ENCODE assay signal across 13 cellular contexts in genomic region chr1:156765664-156766063, GRCh38. TPM values are rescaled to one million over a fixed set of nuclear protein-coding genes. Genes with fewer than 3 reads are reported as not detected.
DNase-seq lines count a peak whose midpoint lies in the region; ATAC-seq, FAIRE-seq and TF ChIP-seq lines count a peak whose summit lies in the region.
"Had no signal": no experiment of that assay in that cellular context is flagged by ENCODE, and none has a peak within 500 bp of the region (broad histone marks: within the 10 kb centered on the region; RNA-seq: fewer than 3 reads in every experiment).

No MANE protein-coding gene starts in this region.

- 93% methylated on average over 5 of the region's 5 CpGs for WGBS in GM12878 (ENCODE audit: insufficient coverage, insufficient replicate concordance, low lambda C conversion rate, missing lambda C conversion rate)

- peaks cover 33 to 37% (median 35%) of the 10 kb centered on the region in 10 experiments for H3K4me1 ChIP-seq in BLaER1 treated with 17β-estradiol and CSF1 and Interleukin-3, amounts not matched to agents 10 nM and 100 nM
- H3K4me1 ChIP-seq in Karpas-422 (ENCODE audit: low read length) (peaks cover 24% of the 10 kb centered on the region), GM12878 (ENCODE audit: control insufficient read depth, insufficient read depth, low read length) (no peaks in the 10 kb centered on the region), neural progenitor cell (peaks cover 26% of the 10 kb centered on the region)

- ATAC-seq in GM12878 (no peak), HG02938 (IDR thresholded peaks at IDR 0.05; ENCODE audit: unreplicated experiment) (no peak)
- ATAC-seq: T-helper 17 cell had no signal

- peaks cover 3% of the 10 kb centered on the region for H3K36me3 Mint-ChIP-seq in neural progenitor cell

- no peaks in the 10 kb centered on the region for H3K9me3 Mint-ChIP-seq in neural progenitor cell

- H3K27me3 Mint-ChIP-seq in neural progenitor cell (ENCODE audit: insufficient read depth, low read depth), result no peaks in the 10 kb centered on the region
- H3K27me3 Mint-ChIP-seq: T-helper 17 cell had no signal

- peaks cover 3 to 27% (median 20%) of the 10 kb centered on the region in 11 experiments; a peak in 14 of 22 replicates for H4K20me1 ChIP-seq in BLaER1 treated with 17β-estradiol and CSF1 and Interleukin-3, amounts not matched to agents 10 nM and 100 nM
- H4K20me1 ChIP-seq in Karpas-422 (ENCODE audit: insufficient read depth, low read depth, low read length), result peaks cover 7% of the 10 kb centered on the region; the same call in 1 of the 2 replicates
- no peaks in the 10 kb centered on the region for H4K20me1 ChIP-seq in GM12878 (ENCODE audit: control insufficient read depth, insufficient read depth)
- peaks cover 27% of the 10 kb centered on the region for H4K20me1 ChIP-seq in neural progenitor cell (ENCODE audit: low read depth)

- H3K9me2 ChIP-seq in Karpas-422 (replicated peaks; ENCODE audit: insufficient read depth, low read length), result no peaks in the 10 kb centered on the region

- peaks cover 22% of the 10 kb centered on the region for H3K4me1 Mint-ChIP-seq in neural progenitor cell

- no peak for TF ChIP-seq CTCF in GM12878 (IDR thresholded peaks at IDR 0.05 in 2 of 3, conservative IDR thresholded peaks at IDR 0.05 in 1 of 3; ENCODE audit: control insufficient read depth in 2 of 3, extremely low read depth in 1 of 3, insufficient read depth in 1 of 3, low read depth in 3 of 3, low read length in 3 of 3)
- no peak for TF ChIP-seq CTCF in neural progenitor cell (IDR thresholded peaks at IDR 0.05)

- intact Hi-C loops in GM12878 (cut with micrococcal nuclease; ENCODE audit: unreplicated experiment), result loop anchor here (5.0 kb wide), 1 partner anchor 263 kb away; the partner anchor contains the start of gene MEF2D
- intact Hi-C loops in head of caudate nucleus (cut with DNase I), result loop anchor here (2.0 kb wide), 1 partner anchor 15 kb away; the partner anchor contains the start of gene HDGF

- SMC1A ChIA-PET in GM12878 (lab: Charles Lee; ENCODE audit: uncharacterized antibody, unreplicated experiment), result interaction anchor here (0.6 to 11.8 kb wide), 6 partner anchors 9 to 125 kb away, joined by 3 to 108 read pairs (median 16); partner anchors contain the start of genes HDGF, ISG20L2, METTL25B and MRPL24

- peak overlapping the region; percentile 80 to 99 (median 95); a peak in 21 of 22 replicates for H3K9ac ChIP-seq in BLaER1 treated with 17β-estradiol and CSF1 and Interleukin-3, amounts not matched to agents 10 nM and 100 nM
- H3K9ac ChIP-seq in Karpas-422 (ENCODE audit: low read length) (peak overlapping the region; percentile 87), GM12878 (ENCODE audit: control insufficient read depth, insufficient read depth, low read length) (peak overlapping the region; percentile 92; the same call in 1 of the 2 replicates), neural progenitor cell (no peak overlapping the region)

- no peaks in the 10 kb centered on the region for H3K9me3 ChIP-seq in BLaER1 treated with 17β-estradiol and CSF1 and Interleukin-3, amounts not matched to agents 10 nM and 100 nM (replicated peaks in 1 of 11)
- H3K9me3 ChIP-seq in Karpas-422 (ENCODE audit: low read length) (no peaks in the 10 kb centered on the region), GM12878 (replicated peaks; ENCODE audit: control insufficient read depth, insufficient read depth, low read length) (no peaks in the 10 kb centered on the region), neural progenitor cell (ENCODE audit: low read depth) (no peaks in the 10 kb centered on the region)
- H3K9me3 ChIP-seq: sigmoid colon had no signal

- CTCF ChIA-PET in GM12878 (lab: Yijun Ruan, JAX), result interaction anchor here (4.2 to 9.6 kb wide), 3 partner anchors 10 to 39 kb away, joined by 17 to 152 read pairs (median 22); partner anchors contain the start of genes HDGF, ISG20L2 and METTL25B

- RAD21 ChIA-PET in GM12878 (lab: Charles Lee; ENCODE audit: unreplicated experiment), result interaction anchor here (3.9 to 5.0 kb wide), 3 partner anchors 14 to 39 kb away, joined by 31 to 59 read pairs (median 49); partner anchors contain the start of genes HDGF, ISG20L2, METTL25B and MRPL24

- POLR2A ChIA-PET in GM12878 (lab: Charles Lee), result interaction anchor here (0.6 to 6.9 kb wide), 5 partner anchors 9 to 90 kb away, joined by 3 to 71 read pairs (median 3); partner anchors contain the start of genes ISG20L2, METTL25B and MRPL24

- H3K27ac ChIP-seq in BLaER1 treated with 17β-estradiol and CSF1 and Interleukin-3, amounts not matched to agents 10 nM and 100 nM, result peak overlapping the region in 9 of 11 experiments; percentile 75 to 98 (median 94); a peak in 14 of 22 replicates
- H3K27ac ChIP-seq in Karpas-422 (ENCODE audit: low read length) (peak overlapping the region; percentile 40; the same call in 1 of the 2 replicates), GM12878 (ENCODE audit: control insufficient read depth, insufficient read depth) (no peak overlapping the region), neural progenitor cell (no peak overlapping the region)

- peak overlapping the region in 6 of 10 experiments; percentile 65 to 96 (median 81); a peak in 8 of 20 replicates for H3K4me3 ChIP-seq in BLaER1 treated with 17β-estradiol and CSF1 and Interleukin-3, amounts not matched to agents 10 nM and 100 nM
- H3K4me3 ChIP-seq in Karpas-422 (ENCODE audit: low read length), result peak overlapping the region; percentile 86
- peak overlapping the region; percentile 87 for H3K4me3 ChIP-seq in GM12878
- H3K4me3 ChIP-seq in neural progenitor cell, result peak overlapping the region; percentile 66

- peaks cover 9% of the 10 kb centered on the region for H3F3A ChIP-seq in neural progenitor cell (ENCODE audit: low read depth)

- H3K27ac Mint-ChIP-seq in neural progenitor cell, result no peak overlapping the region
- H3K27ac Mint-ChIP-seq: T-helper 17 cell had no signal

- H3K79me2 ChIP-seq in Karpas-422 (ENCODE audit: low read length) (peaks cover 47% of the 10 kb centered on the region), GM12878 (ENCODE audit: control insufficient read depth, insufficient read depth, low read length) (peaks cover 41% of the 10 kb centered on the region), neural progenitor cell (ENCODE audit: low read depth) (peaks cover 43% of the 10 kb centered on the region)

- FAIRE-seq in GM12878 (lab: Jason Lieb, UNC), result peak; percentile 61
- FAIRE-seq: GM19239 had no signal

- no peak for TF ChIP-seq EP300 in GM12878 (IDR thresholded peaks at IDR 0.05; ENCODE audit: borderline replicate concordance in 1 of 2, control insufficient read depth in 1 of 2, low read depth in 2 of 2, low read length in 2 of 2)

- H3K27me3 ChIP-seq in BLaER1 treated with 17β-estradiol and CSF1 and Interleukin-3, amounts not matched to agents 10 nM and 100 nM, result no peaks in the 10 kb centered on the region
- H3K27me3 ChIP-seq in Karpas-422 (ENCODE audit: low read length) (no peaks in the 10 kb centered on the region), GM12878 (replicated peaks in 1 of 2; ENCODE audit: control insufficient read depth in 2 of 2, insufficient read depth in 2 of 2, low read length in 1 of 2) (no peaks in the 10 kb centered on the region), neural progenitor cell (no peaks in the 10 kb centered on the region)
- H3K27me3 ChIP-seq: sigmoid colon had no signal

- no peak for TF ChIP-seq RAD21 in GM12878 (IDR thresholded peaks at IDR 0.05; ENCODE audit: insufficient read depth, low read depth, low read length)

- H3K4me3 Mint-ChIP-seq in neural progenitor cell, result no peak overlapping the region
- H3K4me3 Mint-ChIP-seq: T-helper 17 cell had no signal

- H3K36me3 ChIP-seq in BLaER1 treated with 17β-estradiol and CSF1 and Interleukin-3, amounts not matched to agents 10 nM and 100 nM, result peaks cover 7 to 14% (median 11%) of the 10 kb centered on the region in 11 experiments
- H3K36me3 ChIP-seq in Karpas-422 (ENCODE audit: insufficient read depth, low read length) (peaks cover 3% of the 10 kb centered on the region; the same call in 1 of the 2 replicates), GM12878 (ENCODE audit: control insufficient read depth in 2 of 2, insufficient read depth in 2 of 2, low read length in 1 of 2) (peaks cover 0 to 3% of the 10 kb centered on the region in 2 experiments; a peak in 1 of 4 replicates), neural progenitor cell (no peaks in the 10 kb centered on the region)

- no peak for TF ChIP-seq POLR2A in GM12878 (IDR thresholded peaks at IDR 0.05; ENCODE audit: low read depth, low read length)

- no TSS peak for BruUV-seq in GM12878 (replicated peaks; lab: Mats Ljungman, UMichigan)

- H2AFZ ChIP-seq in Karpas-422 (ENCODE audit: low read length) (peak overlapping the region; percentile 51), GM12878 (ENCODE audit: control insufficient read depth, low read depth, low read length) (no peak overlapping the region), neural progenitor cell (replicated peaks) (no peak overlapping the region)

- H3K4me2 ChIP-seq in BLaER1 treated with 17β-estradiol and CSF1 and Interleukin-3, amounts not matched to agents 10 nM and 100 nM, result peak overlapping the region; percentile 87 to 98 (median 93)
- H3K4me2 ChIP-seq in Karpas-422 (ENCODE audit: low read depth, low read length, poor library complexity, severe bottlenecking), result peak overlapping the region; percentile 92
- peak overlapping the region; percentile 99 for H3K4me2 ChIP-seq in GM12878 (ENCODE audit: control insufficient read depth, insufficient read depth)
- H3K4me2 ChIP-seq in neural progenitor cell, result peak overlapping the region; percentile 92

- DNase-seq in Karpas-422, result no peak
- DNase-seq in GM12878 (ENCODE audit: low read depth, low spot score), result no peak
- DNase-seq in neural progenitor cell (ENCODE audit: low spot score), result no peak
- DNase-seq in head of caudate nucleus, result no peak
- DNase-seq in germinal center (ENCODE audit: low spot score), result no peak
- DNase-seq in NCI-H69 (lab: John Stamatoyannopoulos, UW), result no peak
- DNase-seq: NCI-H1105, NCI-H748 treated with DMSO at 0.1 percent for 48 hours, T-helper 17 cell had no signal

- in situ Hi-C loops in GM12878 (cut with MboI), result no loop called here

RNA-seq across cellular contexts. Expression of gene PRCC, which starts 1.7 kb away (rescaled TPM):
- total RNA-seq in Karpas-422 (2014; rRNA removed; shearing (Covaris generic); ENCODE audit: low replicate concordance), result 39.6 and 50.0 TPM in 2 replicates
- 41.6 and 44.9 TPM in 2 replicates for total RNA-seq in GM12878 (2013; cell fraction: nucleolus; rRNA removed)
- 79.6 and 92.2 TPM in 2 replicates for total RNA-seq in GM12878 (2014; rRNA removed)
- 34.0 and 36.0 TPM in 2 replicates for total RNA-seq in GM12878 (2014; rRNA removed; fragmentation: Illumina TruSeq; extraction: Trizol)
- total RNA-seq in GM12878 (2021), result 78.3 and 87.5 TPM in 2 replicates
- polyA plus RNA-seq in GM12878 (2011; ENCODE audit: low read depth), result 47.3 TPM
- polyA plus RNA-seq in GM12878 (2011; rRNA removed), result 29.2 and 52.8 TPM in 2 replicates
- 88.4 and 93.1 TPM in 2 replicates for polyA plus RNA-seq in GM12878 (2011; cell fraction: cytosol; rRNA removed)
- polyA plus RNA-seq in GM12878 (2011; cell fraction: nucleus; rRNA removed), result 48.7 and 57.5 TPM in 2 replicates
- polyA plus RNA-seq in GM12878 (2012), result 53.5 and 59.4 TPM in 2 replicates
- 121 and 132 TPM in 2 replicates for polyA plus RNA-seq in GM12878 (2014; fragmentation: Illumina TruSeq; extraction: Trizol)
- polyA plus RNA-seq in GM12878 (2014; fragmentation: Nextera tagmentation; extraction: Ambion mirVana), result 10 to 100 TPM; 23.8 to 30.1 TPM
- polyA plus RNA-seq in GM12878 (2014; rRNA removed), result 52.6 and 56.6 TPM in 2 replicates
- 10 to 100 TPM; 73.5 to 77.2 TPM for polyA plus RNA-seq in GM12878 (2016; fragmentation: Nextera tagmentation; extraction: Ambion mirVana)
- polyA minus RNA-seq in GM12878 (2011; rRNA and poly(A)+ RNA removed), result 60.8 and 108 TPM in 2 replicates
- 32.9 and 54.4 TPM in 2 replicates for polyA minus RNA-seq in GM12878 (2011; cell fraction: cytosol; rRNA and poly(A)+ RNA removed)
- polyA minus RNA-seq in GM12878 (2011; cell fraction: nucleus; rRNA and poly(A)+ RNA removed), result 18.6 and 34.4 TPM in 2 replicates
- total RNA-seq in neural progenitor cell (ENCODE audit: low replicate concordance), result 30.1 and 43.1 TPM in 2 replicates

RNA-seq across cellular contexts. Expression of gene HDGF, which starts 14.2 kb away (rescaled TPM):
- total RNA-seq in Karpas-422 (2014; rRNA removed; shearing (Covaris generic); ENCODE audit: low replicate concordance), result 191 and 237 TPM in 2 replicates
- total RNA-seq in GM12878 (2013; cell fraction: nucleolus; rRNA removed), result 39.3 and 39.8 TPM in 2 replicates
- 237 and 258 TPM in 2 replicates for total RNA-seq in GM12878 (2014; rRNA removed)
- 267 and 277 TPM in 2 replicates for total RNA-seq in GM12878 (2014; rRNA removed; fragmentation: Illumina TruSeq; extraction: Trizol)
- 261 and 271 TPM in 2 replicates for total RNA-seq in GM12878 (2021)
- 91.5 TPM for polyA plus RNA-seq in GM12878 (2011; ENCODE audit: low read depth)
- polyA plus RNA-seq in GM12878 (2011; rRNA removed), result 200 and 203 TPM in 2 replicates
- 144 and 155 TPM in 2 replicates for polyA plus RNA-seq in GM12878 (2011; cell fraction: cytosol; rRNA removed)
- 134 and 144 TPM in 2 replicates for polyA plus RNA-seq in GM12878 (2011; cell fraction: nucleus; rRNA removed)
- polyA plus RNA-seq in GM12878 (2012), result 118 and 127 TPM in 2 replicates
- polyA plus RNA-seq in GM12878 (2014; fragmentation: Illumina TruSeq; extraction: Trizol), result 372 and 388 TPM in 2 replicates
- polyA plus RNA-seq in GM12878 (2014; fragmentation: Nextera tagmentation; extraction: Ambion mirVana), result 10 to 100 TPM; 28.3 to 65.9 TPM
- polyA plus RNA-seq in GM12878 (2014; rRNA removed), result 217 and 223 TPM in 2 replicates
- 10 to 100 TPM; 45.1 to 81.9 TPM for polyA plus RNA-seq in GM12878 (2016; fragmentation: Nextera tagmentation; extraction: Ambion mirVana)
- polyA minus RNA-seq in GM12878 (2011; rRNA and poly(A)+ RNA removed), result 62.2 and 108 TPM in 2 replicates
- 51.7 and 58.8 TPM in 2 replicates for polyA minus RNA-seq in GM12878 (2011; cell fraction: cytosol; rRNA and poly(A)+ RNA removed)
- polyA minus RNA-seq in GM12878 (2011; cell fraction: nucleus; rRNA and poly(A)+ RNA removed), result 25.5 and 37.3 TPM in 2 replicates
- total RNA-seq in neural progenitor cell (ENCODE audit: low replicate concordance), result 246 and 366 TPM in 2 replicates

RNA-seq across cellular contexts. Expression of gene MRPL24, which starts 24.8 kb away (rescaled TPM):
- total RNA-seq in Karpas-422 (2014; rRNA removed; shearing (Covaris generic); ENCODE audit: low replicate concordance), result 102 and 113 TPM in 2 replicates
- 2.3 and 4.3 TPM in 2 replicates for total RNA-seq in GM12878 (2013; cell fraction: nucleolus; rRNA removed)
- total RNA-seq in GM12878 (2014; rRNA removed) (131 and 135 TPM in 2 replicates), GM12878 (2014; rRNA removed; fragmentation: Illumina TruSeq; extraction: Trizol) (119 and 120 TPM in 2 replicates), GM12878 (2021) (87.4 and 104 TPM in 2 replicates), neural progenitor cell (ENCODE audit: low replicate concordance) (21.4 and 24.7 TPM in 2 replicates)
- 66.1 TPM for polyA plus RNA-seq in GM12878 (2011; ENCODE audit: low read depth)
- polyA plus RNA-seq in GM12878 (2011; rRNA removed) (84.8 and 98.9 TPM in 2 replicates), GM12878 (2014; fragmentation: Illumina TruSeq; extraction: Trizol) (172 and 173 TPM in 2 replicates), GM12878 (2014; fragmentation: Nextera tagmentation; extraction: Ambion mirVana) (100 to 1,000 TPM; 245 to 269 TPM), GM12878 (2014; rRNA removed) (154 and 180 TPM in 2 replicates), GM12878 (2016; fragmentation: Nextera tagmentation; extraction: Ambion mirVana) (100 to 1,000 TPM; 132 to 136 TPM)
- polyA plus RNA-seq in GM12878 (2011; cell fraction: cytosol; rRNA removed), result 86.3 and 90.5 TPM in 2 replicates
- 51.7 and 59.4 TPM in 2 replicates for polyA plus RNA-seq in GM12878 (2011; cell fraction: nucleus; rRNA removed)
- 73.5 and 76.5 TPM in 2 replicates for polyA plus RNA-seq in GM12878 (2012)
- polyA minus RNA-seq in GM12878 (2011; rRNA and poly(A)+ RNA removed), result 43.6 and 44.0 TPM in 2 replicates
- polyA minus RNA-seq in GM12878 (2011; cell fraction: cytosol; rRNA and poly(A)+ RNA removed), result 11.8 and 22.1 TPM in 2 replicates
- 9.6 and 13.0 TPM in 2 replicates for polyA minus RNA-seq in GM12878 (2011; cell fraction: nucleus; rRNA and poly(A)+ RNA removed)

RNA-seq across cellular contexts. Expression of gene ISG20L2, which starts 37.1 kb away (rescaled TPM):
- total RNA-seq in Karpas-422 (2014; rRNA removed; shearing (Covaris generic); ENCODE audit: low replicate concordance), result 17.9 and 18.4 TPM in 2 replicates
- total RNA-seq in GM12878 (2013; cell fraction: nucleolus; rRNA removed), result 36.3 and 40.0 TPM in 2 replicates
- 42.1 and 44.8 TPM in 2 replicates for total RNA-seq in GM12878 (2014; rRNA removed)
- total RNA-seq in GM12878 (2014; rRNA removed; fragmentation: Illumina TruSeq; extraction: Trizol), result 49.2 and 55.7 TPM in 2 replicates
- 40.0 and 48.3 TPM in 2 replicates for total RNA-seq in GM12878 (2021)
- 17.6 TPM for polyA plus RNA-seq in GM12878 (2011; ENCODE audit: low read depth)
- polyA plus RNA-seq in GM12878 (2011; rRNA removed), result 43.9 and 55.3 TPM in 2 replicates
- 51.6 and 54.0 TPM in 2 replicates for polyA plus RNA-seq in GM12878 (2011; cell fraction: cytosol; rRNA removed)
- polyA plus RNA-seq in GM12878 (2011; cell fraction: nucleus; rRNA removed), result 18.7 and 24.4 TPM in 2 replicates
- 26.9 and 27.9 TPM in 2 replicates for polyA plus RNA-seq in GM12878 (2012)
- polyA plus RNA-seq in GM12878 (2014; fragmentation: Illumina TruSeq; extraction: Trizol), result 111 and 112 TPM in 2 replicates
- polyA plus RNA-seq in GM12878 (2014; fragmentation: Nextera tagmentation; extraction: Ambion mirVana), result 10 to 100 TPM; 16.4 to 26.1 TPM
- 49.2 and 56.2 TPM in 2 replicates for polyA plus RNA-seq in GM12878 (2014; rRNA removed)
- 10 to 100 TPM; 45.5 to 47.7 TPM for polyA plus RNA-seq in GM12878 (2016; fragmentation: Nextera tagmentation; extraction: Ambion mirVana)
- polyA minus RNA-seq in GM12878 (2011; rRNA and poly(A)+ RNA removed), result 48.7 and 57.9 TPM in 2 replicates
- 14.0 and 14.8 TPM in 2 replicates for polyA minus RNA-seq in GM12878 (2011; cell fraction: cytosol; rRNA and poly(A)+ RNA removed)
- 29.0 and 51.5 TPM in 2 replicates for polyA minus RNA-seq in GM12878 (2011; cell fraction: nucleus; rRNA and poly(A)+ RNA removed)
- total RNA-seq in neural progenitor cell (ENCODE audit: low replicate concordance), result 17.4 and 23.7 TPM in 2 replicates

RNA-seq across cellular contexts. Expression of gene METTL25B, which starts 37.4 kb away (rescaled TPM):
- total RNA-seq in Karpas-422 (2014; rRNA removed; shearing (Covaris generic); ENCODE audit: low replicate concordance), result 22.8 and 26.5 TPM in 2 replicates
- total RNA-seq in GM12878 (2013; cell fraction: nucleolus; rRNA removed), result 26.5 and 31.8 TPM in 2 replicates
- total RNA-seq in GM12878 (2014; rRNA removed), result 19.8 and 22.0 TPM in 2 replicates
- 12.7 and 13.6 TPM in 2 replicates for total RNA-seq in GM12878 (2014; rRNA removed; fragmentation: Illumina TruSeq; extraction: Trizol)
- total RNA-seq in GM12878 (2021), result 22.2 and 25.2 TPM in 2 replicates
- 12.3 TPM for polyA plus RNA-seq in GM12878 (2011; ENCODE audit: low read depth)
- 10.3 and 15.2 TPM in 2 replicates for polyA plus RNA-seq in GM12878 (2011; rRNA removed)
- 18.7 and 22.6 TPM in 2 replicates for polyA plus RNA-seq in GM12878 (2011; cell fraction: cytosol; rRNA removed)
- 39.4 and 44.7 TPM in 2 replicates for polyA plus RNA-seq in GM12878 (2011; cell fraction: nucleus; rRNA removed)
- 19.4 and 23.9 TPM in 2 replicates for polyA plus RNA-seq in GM12878 (2012)
- 11.8 and 14.4 TPM in 2 replicates for polyA plus RNA-seq in GM12878 (2014; fragmentation: Illumina TruSeq; extraction: Trizol)
- polyA plus RNA-seq in GM12878 (2014; fragmentation: Nextera tagmentation; extraction: Ambion mirVana), result 1 to 10 TPM; 5.9 to 8.6 TPM
- polyA plus RNA-seq in GM12878 (2014; rRNA removed), result 23.5 and 25.7 TPM in 2 replicates
- 10 to 100 TPM; 11.7 to 12.2 TPM for polyA plus RNA-seq in GM12878 (2016; fragmentation: Nextera tagmentation; extraction: Ambion mirVana)
- polyA minus RNA-seq in GM12878 (2011; rRNA and poly(A)+ RNA removed), result 10.2 and 16.9 TPM in 2 replicates
- 4.0 and 6.3 TPM in 2 replicates for polyA minus RNA-seq in GM12878 (2011; cell fraction: cytosol; rRNA and poly(A)+ RNA removed)
- polyA minus RNA-seq in GM12878 (2011; cell fraction: nucleus; rRNA and poly(A)+ RNA removed), result 11.7 and 16.2 TPM in 2 replicates
- 21.4 and 26.5 TPM in 2 replicates for total RNA-seq in neural progenitor cell (ENCODE audit: low replicate concordance)

Comparison
In these comparisons a context has a peak if more than half of its experiments do, and no peak if none do; other contexts are left out.
1. H3K27ac ChIP-seq: peak in BLaER1 treated with 17β-estradiol and CSF1 and Interleukin-3, amounts not matched to agents 10 nM and 100 nM (9 of 11) and Karpas-422 (single experiment); none in GM12878 (single experiment) and neural progenitor cell (single experiment).
2. Peak in every context shown above with its lines, with median percentiles within 50 percentile points of each other: H3K4me2 ChIP-seq and H3K4me3 ChIP-seq.